9 cellular contexts compared by ENCODE assay signal in the genomic region with DNA sequence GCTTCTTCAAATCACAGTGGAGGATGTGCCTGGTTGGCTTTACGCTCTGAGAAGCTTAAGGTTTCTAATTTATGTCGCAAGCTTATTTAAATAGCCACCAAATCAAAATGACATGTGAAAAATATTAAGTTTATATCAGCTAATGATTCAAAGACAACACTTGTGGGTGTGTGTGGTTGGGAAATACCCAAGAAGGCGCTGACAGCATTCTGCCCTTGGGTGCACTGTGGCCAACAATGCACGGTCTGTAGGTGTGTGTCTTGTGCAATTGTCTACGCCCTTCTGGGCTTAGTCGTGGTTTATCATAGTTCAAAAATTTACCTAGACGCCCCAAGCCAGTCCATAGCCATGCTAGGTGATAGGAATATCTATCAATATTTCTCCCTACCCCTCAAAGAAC.
A peak's percentile ranks its signal among the peaks of the same experiment; 100 is the strongest.
DNase-seq lines count a peak whose midpoint lies in the region; ATAC-seq and TF ChIP-seq lines count a peak whose summit lies in the region.
"Had no signal": no experiment of that assay in that cellular context is flagged by ENCODE, and none has a peak within 500 bp of the region (broad histone marks: within the 10 kb centered on the region; RNA-seq: fewer than 3 reads in every experiment).

No MANE protein-coding gene starts in this region.

- H3K4me2 ChIP-seq in hepatocyte: no peak overlapping the region

- no peaks in the 10 kb centered on the region for H3K9me2 ChIP-seq in hepatocyte (replicated peaks; ENCODE audit: insufficient read depth)

- H3K79me2 ChIP-seq in hepatocyte: no peaks in the 10 kb centered on the region

- no peaks in the 10 kb centered on the region for H3K4me1 ChIP-seq in hepatocyte (ENCODE audit: insufficient read depth)
- no peaks in the 10 kb centered on the region for H3K4me1 ChIP-seq in ovary (ENCODE audit: insufficient read depth)

- H3K36me3 ChIP-seq in hepatocyte (replicated peaks; ENCODE audit: insufficient read depth, low read depth) (no peaks in the 10 kb centered on the region), ovary (no peaks in the 10 kb centered on the region), WERI-Rb-1 (no peaks in the 10 kb centered on the region)

- WGBS in hepatocyte (ENCODE audit: low lambda C conversion rate, missing lambda C conversion rate): 87% methylated on average over 7 of the region's 7 CpGs
- WGBS in ovary, 3 donors: 94 to 95% (median 94%) methylated on average over 7 of the region's 7 CpGs

- no peak for TF ChIP-seq POLR2A in ovary (IDR thresholded peaks at IDR 0.05)

- H3K4me3 ChIP-seq in hepatocyte (no peak overlapping the region), ovary (no peak overlapping the region), WERI-Rb-1 (ENCODE audit: low read depth, low read length) (no peak overlapping the region)

- H4K20me1 ChIP-seq in hepatocyte (ENCODE audit: insufficient read depth, poor library complexity, severe bottlenecking): no peaks in the 10 kb centered on the region

- H3K9me3 ChIP-seq in hepatocyte (ENCODE audit: low read depth) (no peaks in the 10 kb centered on the region), ovary (no peaks in the 10 kb centered on the region), WERI-Rb-1 (ENCODE audit: severe bottlenecking) (no peaks in the 10 kb centered on the region)

- TF ChIP-seq EP300 in ovary (IDR thresholded peaks at IDR 0.05): no peak

- H3K27me3 ChIP-seq in hepatocyte (no peaks in the 10 kb centered on the region), ovary (no peaks in the 10 kb centered on the region), WERI-Rb-1 (ENCODE audit: insufficient read depth, low read depth, severe bottlenecking) (no peaks in the 10 kb centered on the region)

- H3K27ac ChIP-seq in hepatocyte: peak overlapping the region; percentile 8
- H3K27ac ChIP-seq in ovary: no peak overlapping the region
- no peak overlapping the region for H3K27ac ChIP-seq in WERI-Rb-1

- intact Hi-C loops in sciatic nerve (cut with DNase I) (no loop called here), ovary (cut with DNase I) (no loop called here)

- no peak for TF ChIP-seq CTCF in hepatocyte (IDR thresholded peaks at IDR 0.05; ENCODE audit: poor library complexity)
- no peak for TF ChIP-seq CTCF in ovary (IDR thresholded peaks at IDR 0.05)
- no peak for TF ChIP-seq CTCF in WERI-Rb-1 (IDR thresholded peaks at IDR 0.05; ENCODE audit: low read depth, low read length)

- ATAC-seq in GM18502 (IDR thresholded peaks at IDR 0.05; ENCODE audit: poor library complexity, unreplicated experiment) (peak; percentile 91), GM21447 (IDR thresholded peaks at IDR 0.05; ENCODE audit: unreplicated experiment) (peak; percentile 81), HG03521 (IDR thresholded peaks at IDR 0.05; ENCODE audit: unreplicated experiment) (peak; percentile 85), sciatic nerve (no peak)

- DNase-seq in hepatocyte (ENCODE audit: low spot score) (peak; percentile 34), sciatic nerve (ENCODE audit: low spot score) (no peak), ovary (no peak), WERI-Rb-1 (no peak), NCI-H1930 (lab: John Stamatoyannopoulos, UW) (no peak)
- DNase-seq: kidney had no signal

- H2AFZ ChIP-seq in hepatocyte: no peak overlapping the region
